25 cellular contexts compared by ENCODE assay signal in the genomic region with DNA sequence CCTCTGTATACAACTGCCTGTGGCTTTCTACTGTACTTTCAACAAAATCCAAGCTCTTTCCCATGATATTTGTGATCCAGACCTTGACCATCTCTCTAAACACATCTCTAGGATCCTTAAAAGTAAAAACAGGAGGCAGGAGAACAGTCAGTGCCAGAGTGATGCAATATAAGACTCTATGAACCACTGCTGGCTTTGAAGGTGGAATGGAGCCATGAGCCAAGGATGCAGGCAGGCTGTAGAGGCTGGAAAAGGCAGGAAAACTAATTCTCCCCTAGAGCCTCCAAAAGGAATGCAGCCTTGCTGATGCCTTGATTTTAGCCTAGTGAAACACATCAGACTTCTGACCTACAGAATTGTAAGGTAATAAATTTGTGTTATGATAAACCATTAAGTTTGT. TPM values are rescaled to one million over a fixed set of nuclear protein-coding genes. Genes with fewer than 3 reads are reported as not detected.
DNase-seq lines count a peak whose midpoint lies in the region; ATAC-seq and TF ChIP-seq lines count a peak whose summit lies in the region.
"Had no signal": no experiment of that assay in that cellular context is flagged by ENCODE, and none has a peak within 500 bp of the region (broad histone marks: within the 10 kb centered on the region; RNA-seq: fewer than 3 reads in every experiment).

No MANE protein-coding gene starts in this region.

- H3K9me3 Mint-ChIP-seq in WTC11, result peaks cover 6% of the 10 kb centered on the region
- peaks cover 5% of the 10 kb centered on the region for H3K9me3 Mint-ChIP-seq in neural progenitor cell
- no peaks in the 10 kb centered on the region for H3K9me3 Mint-ChIP-seq in chondrocyte (ENCODE audit: low read depth)
- H3K9me3 Mint-ChIP-seq: activated naive CD8-positive, alpha-beta T cell treated with anti-CD3 and anti-CD28 coated beads, Interleukin-2, amount 10 ng/mL, durations not matched to agents 7 days and 5 days; memory B cell; stimulated activated effector memory CD8-positive, alpha-beta T cell treated with anti-CD3 and anti-CD28 coated beads, Interleukin-12 subunit alpha, Interleukin-12 subunit beta, amount 100 ng/mL, for 72 hours had no signal

- peaks cover 2% of the 10 kb centered on the region; the same call in 1 of the 2 replicates for H3K36me3 Mint-ChIP-seq in WTC11
- H3K36me3 Mint-ChIP-seq in neural progenitor cell, result no peaks in the 10 kb centered on the region
- no peaks in the 10 kb centered on the region for H3K36me3 Mint-ChIP-seq in chondrocyte (ENCODE audit: low read depth)
- H3K36me3 Mint-ChIP-seq: brain; CD14-positive monocyte; stimulated activated effector memory CD8-positive, alpha-beta T cell treated with anti-CD3 and anti-CD28 coated beads, Interleukin-12 subunit alpha, Interleukin-12 subunit beta, amount 100 ng/mL, for 72 hours had no signal

- H4K20me1 ChIP-seq in neural progenitor cell (ENCODE audit: low read depth), result no peaks in the 10 kb centered on the region

- H3K4me3 Mint-ChIP-seq in WTC11 (no peak overlapping the region), neural progenitor cell (no peak overlapping the region), chondrocyte (ENCODE audit: unreplicated experiment) (no peak overlapping the region)
- H3K4me3 Mint-ChIP-seq: activated B cell treated with CpG ODN at 0.5 μM for 24 hours; activated naive CD8-positive, alpha-beta T cell treated with anti-CD3 and anti-CD28 coated beads, Interleukin-2, amount 10 ng/mL, durations not matched to agents 7 days and 5 days; brain; CD14-positive monocyte; memory B cell; naive thymus-derived CD4-positive, alpha-beta T cell; stimulated activated effector memory CD8-positive, alpha-beta T cell treated with anti-CD3 and anti-CD28 coated beads, Interleukin-12 subunit alpha, Interleukin-12 subunit beta, amount 100 ng/mL, for 72 hours had no signal

- H3K4me3 ChIP-seq in fibroblast of the aortic adventitia (ENCODE audit: low read depth, low read length) (no peak overlapping the region), neural progenitor cell (no peak overlapping the region), lower leg skin (ENCODE audit: low read depth, poor library complexity, severe bottlenecking) (no peak overlapping the region)

- peaks cover under 1% of the 10 kb centered on the region for H3K4me1 ChIP-seq in neural progenitor cell
- H3K4me1 ChIP-seq: parathyroid adenoma had no signal

- H3K27ac ChIP-seq in neural progenitor cell, result no peak overlapping the region
- H3K27ac ChIP-seq: parathyroid adenoma had no signal

- ATAC-seq in WTC11, result peak; percentile 62
- no peak for ATAC-seq in HG02642 (IDR thresholded peaks at IDR 0.05; ENCODE audit: poor library complexity, unreplicated experiment)
- ATAC-seq: HCT116; naive thymus-derived CD4-positive, alpha-beta T cell; stimulated activated effector memory CD8-positive, alpha-beta T cell treated with anti-CD3 and anti-CD28 coated beads, Interleukin-12 subunit alpha, Interleukin-12 subunit beta, amount 100 ng/mL, for 72 hours had no signal

- intact Hi-C loops in lower leg skin (cut with DNase I; ENCODE audit: low total_unique reads), result no loop called here

- H3K4me2 ChIP-seq in neural progenitor cell, result no peak overlapping the region

- peak overlapping the region; percentile 16; the same call in 1 of the 2 replicates for H3K27ac Mint-ChIP-seq in WTC11
- no peak overlapping the region for H3K27ac Mint-ChIP-seq in neural progenitor cell
- H3K27ac Mint-ChIP-seq in chondrocyte (ENCODE audit: unreplicated experiment), result no peak overlapping the region
- H3K27ac Mint-ChIP-seq: activated B cell treated with CpG ODN at 0.5 μM for 24 hours; activated naive CD8-positive, alpha-beta T cell treated with anti-CD3 and anti-CD28 coated beads, Interleukin-2, amount 10 ng/mL, durations not matched to agents 7 days and 5 days; brain; CD14-positive monocyte; memory B cell; stimulated activated effector memory CD8-positive, alpha-beta T cell treated with anti-CD3 and anti-CD28 coated beads, Interleukin-12 subunit alpha, Interleukin-12 subunit beta, amount 100 ng/mL, for 72 hours had no signal

- no peaks in the 10 kb centered on the region for H3F3A ChIP-seq in neural progenitor cell (ENCODE audit: low read depth)

- H3K4me1 Mint-ChIP-seq in WTC11, result peaks cover 30% of the 10 kb centered on the region
- peaks cover 13% of the 10 kb centered on the region for H3K4me1 Mint-ChIP-seq in neural progenitor cell
- no peaks in the 10 kb centered on the region for H3K4me1 Mint-ChIP-seq in chondrocyte (ENCODE audit: low read depth)
- H3K4me1 Mint-ChIP-seq: activated B cell treated with CpG ODN at 0.5 μM for 24 hours, CD14-positive monocyte had no signal

- TF ChIP-seq CTCF in WTC11 (IDR thresholded peaks at IDR 0.05) (no peak), fibroblast of the aortic adventitia (IDR thresholded peaks at IDR 0.05; ENCODE audit: insufficient read depth, low read length) (no peak), neural progenitor cell (IDR thresholded peaks at IDR 0.05) (no peak), chondrocyte (IDR thresholded peaks at IDR 0.05) (no peak), lower leg skin (IDR thresholded peaks at IDR 0.05) (no peak)

- no peak overlapping the region for H3K9ac ChIP-seq in neural progenitor cell
- H3K9ac ChIP-seq: parathyroid adenoma had no signal

- CTCF ChIA-PET in WTC11 (lab: Charles Lee), result no interaction called here

- no peak overlapping the region for H2AFZ ChIP-seq in neural progenitor cell (replicated peaks)
- H2AFZ ChIP-seq: parathyroid adenoma had no signal

- POLR2A ChIA-PET in WTC11 (lab: Charles Lee), result no interaction called here

- no peak for TF ChIP-seq POLR2A in lower leg skin (IDR thresholded peaks at IDR 0.05)

- H3K9me3 ChIP-seq in neural progenitor cell (ENCODE audit: low read depth), result no peaks in the 10 kb centered on the region

- no peaks in the 10 kb centered on the region for H3K79me2 ChIP-seq in neural progenitor cell (ENCODE audit: low read depth)
- H3K79me2 ChIP-seq: parathyroid adenoma had no signal

- DNase-seq in EH (ENCODE audit: low read depth) (peak; percentile 16), WTC11 (ENCODE audit: low spot score) (no peak), fibroblast of the aortic adventitia (ENCODE audit: low read depth) (peak; percentile 43), neural progenitor cell (ENCODE audit: low spot score) (peak; percentile 10), chondrocyte (ENCODE audit: low spot score) (no peak), CD1c-positive myeloid dendritic cell (ENCODE audit: extremely low spot score) (no peak), lower leg skin (ENCODE audit: low spot score in 2 of 2) (no peak)
- DNase-seq: activated B cell treated with CpG ODN at 0.5 μM for 24 hours; activated CD4-positive, alpha-beta T cell treated with anti-CD3 and anti-CD28 coated beads, Interleukin-2, amount 50 U/mL, for 48 hours; activated naive CD8-positive, alpha-beta T cell treated with anti-CD3 and anti-CD28 coated beads, Interleukin-2, amount 10 ng/mL, durations not matched to agents 7 days and 5 days; cortex of kidney; foreskin melanocyte; Kasumi-1; naive thymus-derived CD4-positive, alpha-beta T cell; NCI-H1048; NCI-H1930; NCI-H748 treated with DMSO at 0.1 percent for 48 hours had no signal

- no peaks in the 10 kb centered on the region for H3K36me3 ChIP-seq in neural progenitor cell

- no peaks in the 10 kb centered on the region for H3K27me3 Mint-ChIP-seq in WTC11 (ENCODE audit: low read depth)
- no peaks in the 10 kb centered on the region for H3K27me3 Mint-ChIP-seq in neural progenitor cell (ENCODE audit: insufficient read depth, low read depth)
- no peaks in the 10 kb centered on the region for H3K27me3 Mint-ChIP-seq in chondrocyte (ENCODE audit: low read depth)
- H3K27me3 Mint-ChIP-seq: activated B cell treated with CpG ODN at 0.5 μM for 24 hours; activated naive CD8-positive, alpha-beta T cell treated with anti-CD3 and anti-CD28 coated beads, Interleukin-2, amount 10 ng/mL, durations not matched to agents 7 days and 5 days; brain; memory B cell; naive thymus-derived CD4-positive, alpha-beta T cell had no signal

- H3K27me3 ChIP-seq in neural progenitor cell, result no peaks in the 10 kb centered on the region

TF ChIP-seq in WTC11, 78 proteins besides CTCF, POLR2A, EP300 and RAD21 (continues in another document):
- no peak for TF ChIP-seq TEAD1 (CRISPR knock-in tag; IDR thresholded peaks at IDR 0.05)
- TF ChIP-seq OVOL2 (CRISPR knock-in tag; IDR thresholded peaks at IDR 0.05; ENCODE audit: borderline replicate concordance), result no peak
- TF ChIP-seq, protein P1, sequence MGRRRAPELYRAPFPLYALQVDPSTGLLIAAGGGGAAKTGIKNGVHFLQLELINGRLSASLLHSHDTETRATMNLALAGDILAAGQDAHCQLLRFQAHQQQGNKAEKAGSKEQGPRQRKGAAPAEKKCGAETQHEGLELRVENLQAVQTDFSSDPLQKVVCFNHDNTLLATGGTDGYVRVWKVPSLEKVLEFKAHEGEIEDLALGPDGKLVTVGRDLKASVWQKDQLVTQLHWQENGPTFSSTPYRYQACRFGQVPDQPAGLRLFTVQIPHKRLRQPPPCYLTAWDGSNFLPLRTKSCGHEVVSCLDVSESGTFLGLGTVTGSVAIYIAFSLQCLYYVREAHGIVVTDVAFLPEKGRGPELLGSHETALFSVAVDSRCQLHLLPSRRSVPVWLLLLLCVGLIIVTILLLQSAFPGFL (CRISPR knock-in tag; IDR thresholded peaks at IDR 0.05; ENCODE audit: borderline replicate concordance), result no peak
- no peak for TF ChIP-seq NR2C2 (CRISPR knock-in tag; IDR thresholded peaks at IDR 0.05)
- no peak for TF ChIP-seq NR3C1 (CRISPR knock-in tag; conservative IDR thresholded peaks at IDR 0.05; ENCODE audit: low read depth)
- no peak for TF ChIP-seq ZNF219 (CRISPR knock-in tag; IDR thresholded peaks at IDR 0.05; ENCODE audit: borderline replicate concordance)
- no peak for TF ChIP-seq TEAD4 (CRISPR knock-in tag; IDR thresholded peaks at IDR 0.05)
- no peak for TF ChIP-seq ZNF232 (CRISPR knock-in tag; IDR thresholded peaks at IDR 0.05)
- TF ChIP-seq, protein P2, sequence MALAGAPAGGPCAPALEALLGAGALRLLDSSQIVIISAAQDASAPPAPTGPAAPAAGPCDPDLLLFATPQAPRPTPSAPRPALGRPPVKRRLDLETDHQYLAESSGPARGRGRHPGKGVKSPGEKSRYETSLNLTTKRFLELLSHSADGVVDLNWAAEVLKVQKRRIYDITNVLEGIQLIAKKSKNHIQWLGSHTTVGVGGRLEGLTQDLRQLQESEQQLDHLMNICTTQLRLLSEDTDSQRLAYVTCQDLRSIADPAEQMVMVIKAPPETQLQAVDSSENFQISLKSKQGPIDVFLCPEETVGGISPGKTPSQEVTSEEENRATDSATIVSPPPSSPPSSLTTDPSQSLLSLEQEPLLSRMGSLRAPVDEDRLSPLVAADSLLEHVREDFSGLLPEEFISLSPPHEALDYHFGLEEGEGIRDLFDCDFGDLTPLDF (CRISPR knock-in tag; IDR thresholded peaks at IDR 0.05), result no peak
- no peak for TF ChIP-seq TCF7 (CRISPR knock-in tag; IDR thresholded peaks at IDR 0.05; ENCODE audit: low read depth)
- TF ChIP-seq ATF1 (CRISPR knock-in tag; IDR thresholded peaks at IDR 0.05), result no peak

RNA-seq across cellular contexts. Expression of a gene that starts 45.5 kb away (rescaled TPM):
- total RNA-seq in WTC11 (2021) (0.16 to 0.70 TPM (median 0.34 TPM) in 3 replicates), fibroblast of the aortic adventitia (ENCODE audit: low replicate concordance) (2.7 and 5.0 TPM in 2 replicates), neural progenitor cell (ENCODE audit: low replicate concordance) (1.7 and 2.4 TPM in 2 replicates), chondrocyte (0.65 to 1.3 TPM (median 0.74 TPM) in 3 replicates), lower leg skin (under 1 TPM in 1 of 4 donors, not detected in 3; 0.16 TPM)
- total RNA-seq: activated B cell treated with CpG ODN at 0.5 μM for 24 hours, OCI-LY7 had no signal

Comparison
In these comparisons a context has a peak if more than half of its experiments do, and no peak if none do; other contexts are left out.
1. DNase-seq: peak in EH (single experiment), fibroblast of the aortic adventitia (single experiment) and neural progenitor cell (single experiment); none in WTC11 (single experiment), chondrocyte (single experiment), CD1c-positive myeloid dendritic cell (single experiment) and lower leg skin (0 of 2).